7 cellular contexts compared by ENCODE assay signal in genomic region chr16:3023415-3023668, GRCh38. TPM values are rescaled to one million over a fixed set of nuclear protein-coding genes. Genes with fewer than 3 reads are reported as not detected.
A peak's percentile ranks its signal among the peaks of the same experiment; 100 is the strongest.
DNase-seq lines count a peak whose midpoint lies in the region; ATAC-seq and TF ChIP-seq lines count a peak whose summit lies in the region.

No MANE protein-coding gene starts in this region.

- H3K4me3 ChIP-seq in GM08714 (ENCODE audit: low read length) (peak overlapping the region; percentile 72; the same call in 1 of the 2 replicates), iPS-20b (ENCODE audit: low read length) (peak overlapping the region; percentile 92), spleen (peak overlapping the region; percentile 29 to 86 (median 63))

- H3K27ac ChIP-seq in iPS-20b (ENCODE audit: low read length), result peak overlapping the region; percentile 93
- peak overlapping the region; percentile 94 to 97 (median 95) for H3K27ac ChIP-seq in spleen

- no peak for TF ChIP-seq POLR2A in spleen (IDR thresholded peaks at IDR 0.05)

- ATAC-seq in GM21825 (IDR thresholded peaks at IDR 0.05; ENCODE audit: unreplicated experiment) (no peak), GM21526 (IDR thresholded peaks at IDR 0.05; ENCODE audit: low FRiP score, unreplicated experiment) (no peak)

- TF ChIP-seq CTCF in spleen (IDR thresholded peaks at IDR 0.05 in 8 of 11, conservative IDR thresholded peaks at IDR 0.05 in 3 of 11), result no peak

- peaks cover 13% of the 10 kb centered on the region for H3K4me1 ChIP-seq in iPS-20b (ENCODE audit: insufficient read depth, low read length)
- peaks cover 43 to 85% (median 70%) of the 10 kb centered on the region in 6 donors for H3K4me1 ChIP-seq in spleen

- peak; percentile 12 for DNase-seq in NCI-H1694 treated with DMSO at 0.1 percent for 48 hours (lab: John Stamatoyannopoulos, UW)
- peak in 38 of 58 donors; percentile 22 to 77 (median 58) for DNase-seq in anterior cingulate cortex (lab: John Stamatoyannopoulos, UW)
- no peak for DNase-seq in spleen

- H3K36me3 ChIP-seq in iPS-20b (ENCODE audit: insufficient read depth, low read depth, low read length) (peaks cover 33% of the 10 kb centered on the region), spleen (peaks cover 0 to 27% (median 18%) of the 10 kb centered on the region in 6 donors)

- no peaks in the 10 kb centered on the region for H3K9me3 ChIP-seq in iPS-20b (ENCODE audit: insufficient read depth, low read depth, low read length)
- H3K9me3 ChIP-seq in spleen, result no peaks in the 10 kb centered on the region

- WGBS in spleen, 5 donors, result 12 to 55% (median 34%) methylated on average over 4 to 6 of the region's 6 CpGs

- intact Hi-C loops in spleen (cut with DNase I; ENCODE audit: low total_unique reads), result no loop called here

- H3K9ac ChIP-seq in iPS-20b (ENCODE audit: low read depth, low read length), result peak overlapping the region; percentile 97; the same call in 1 of the 2 replicates

- peaks cover under 1% of the 10 kb centered on the region; the same call in 1 of the 2 replicates for H3K27me3 ChIP-seq in iPS-20b (ENCODE audit: insufficient read depth, low read length)
- H3K27me3 ChIP-seq in spleen (replicated peaks in 1 of 7), result peaks cover 0 to 14% (median 3%) of the 10 kb centered on the region in 7 donors

RNA-seq across cellular contexts. Expression of gene HCFC1R1, which starts 0.4 kb away (rescaled TPM):
- 10 to 100 TPM; 15.5 to 30.8 (median 21.6) TPM for total RNA-seq in spleen
- polyA plus RNA-seq in spleen, result 10 to 100 TPM; 60.5 to 74.5 (median 62.8) TPM

RNA-seq across cellular contexts. Expression of gene THOC6, which starts 0.5 kb away (rescaled TPM):
- total RNA-seq in spleen, result 10 to 100 TPM; 19.3 to 30.4 (median 26.3) TPM
- polyA plus RNA-seq in spleen, result 10 to 100 TPM; 40.7 to 57.2 (median 41.0) TPM

RNA-seq across cellular contexts. Expression of gene TNFRSF12A, which starts 3.2 kb away (rescaled TPM):
- 10 to 100 TPM in 3 of 7 donors, 1 to 10 TPM in 4; 2.0 to 26.1 (median 7.5) TPM for total RNA-seq in spleen
- polyA plus RNA-seq in spleen, result 10 to 100 TPM in 1 of 3 donors, 1 to 10 TPM in 2; 7.7 to 16.5 (median 8.3) TPM

RNA-seq across cellular contexts. Expression of gene CLDN6, which starts 5.4 kb away (rescaled TPM):
- not detected for total RNA-seq in spleen
- polyA plus RNA-seq in spleen, result not detected

RNA-seq across cellular contexts. Expression of gene CLDN9, which starts 10.6 kb away (rescaled TPM):
- total RNA-seq in spleen, result 1 to 10 TPM in 2 of 7 donors, under 1 TPM in 5; 0.24 to 1.7 (median 0.56) TPM
- polyA plus RNA-seq in spleen, result under 1 TPM; 0.06 to 0.37 (median 0.16) TPM
